ENCODE assay signal across 17 cellular contexts in the genomic region with DNA sequence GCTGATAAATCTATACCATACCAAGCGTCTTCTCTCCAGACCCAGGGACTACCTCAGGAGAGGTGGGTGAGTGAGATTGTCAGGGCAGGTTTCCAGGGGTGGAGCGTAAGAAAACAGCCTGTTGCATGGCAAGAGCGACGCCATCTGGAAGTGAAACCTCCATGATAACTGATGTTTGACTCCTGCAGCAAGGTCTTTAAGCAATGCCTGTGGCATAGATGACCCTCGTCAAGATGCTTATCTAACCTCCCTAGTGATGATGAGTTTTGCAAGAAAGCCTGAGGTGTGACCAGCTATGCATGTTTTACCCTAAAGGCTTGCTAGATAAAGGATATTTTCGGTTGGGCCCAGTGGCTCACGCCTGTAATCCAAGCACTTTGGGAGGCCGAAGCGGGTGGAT.
"Had no signal": no experiment of that assay in that cellular context is flagged by ENCODE, and none has a peak within 500 bp of the region (broad histone marks: within the 10 kb centered on the region; RNA-seq: fewer than 3 reads in every experiment).

No MANE protein-coding gene starts in this region.

- H3K9me3 ChIP-seq: mucosa of descending colon, neutrophil, right atrium auricular region had no signal

- H3K4me3 ChIP-seq: dorsolateral prefrontal cortex, heart right ventricle, mucosa of descending colon, right atrium auricular region had no signal

- FAIRE-seq: endometrium, frontal cortex, islet of Langerhans, small intestine, urothelium cell line had no signal

- H3K36me3 ChIP-seq: heart right ventricle, neutrophil, right atrium auricular region had no signal

- H3K27ac ChIP-seq: dorsolateral prefrontal cortex, heart right ventricle, neutrophil, right atrium auricular region had no signal

- DNase-seq: cortex of kidney; effector memory CD4-positive, alpha-beta T cell; heart right ventricle; hypothalamus; mammary epithelial cell; mucosa of descending colon; naive thymus-derived CD8-positive, alpha-beta T cell; small intestine; stimulated activated CD4-positive, alpha-beta T cell treated with anti-CD3 and anti-CD28 coated beads, Interleukin-2, amount 100 ng/mL, for 48 hours; stimulated activated naive CD4-positive, alpha-beta T cell treated with Interleukin-2 at 50 U/mL for 16 hours had no signal
